8 cellular contexts compared by ENCODE assay signal in the genomic region with DNA sequence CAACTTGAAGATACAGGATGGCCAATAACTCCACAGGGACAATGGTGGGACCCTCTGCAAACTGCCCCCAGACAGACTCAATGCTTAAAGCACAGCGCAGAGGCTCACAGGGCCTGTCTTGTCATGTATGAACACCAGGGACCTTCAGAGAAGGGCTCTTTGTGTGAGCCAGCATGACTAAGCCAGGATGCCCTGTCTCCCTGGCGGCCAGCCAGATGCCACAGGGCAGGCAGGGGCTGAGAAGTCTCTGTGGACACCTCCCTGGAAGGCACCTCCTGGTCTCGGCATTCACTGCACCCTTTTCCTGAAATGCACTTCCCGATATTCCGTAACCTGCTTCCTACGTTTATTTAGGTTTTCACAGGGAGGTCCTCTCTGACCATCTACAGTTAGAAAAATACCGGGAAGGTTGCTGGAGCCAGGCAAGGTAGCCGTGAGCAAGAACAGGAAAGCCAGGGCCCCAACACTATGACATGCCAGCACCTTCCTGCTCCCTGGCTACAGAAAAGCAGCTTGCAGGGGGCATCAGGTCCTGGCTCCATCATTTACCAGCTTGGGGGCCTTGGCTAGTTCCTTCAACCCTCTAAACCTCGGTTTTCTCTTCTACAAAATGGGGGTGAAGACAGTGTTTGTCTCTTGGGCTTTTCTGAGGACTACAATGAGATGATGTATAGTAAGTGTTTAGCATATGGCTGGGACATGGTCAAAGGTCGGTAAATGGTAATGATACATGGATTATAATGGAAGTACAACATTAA.
A peak's percentile ranks its signal among the peaks of the same experiment; 100 is the strongest.
DNase-seq lines count a peak whose midpoint lies in the region; ATAC-seq and TF ChIP-seq lines count a peak whose summit lies in the region.

No MANE protein-coding gene starts in this region.

- peaks cover 40% of the 10 kb centered on the region for H3F3A ChIP-seq in PC-9 (ENCODE audit: insufficient read depth, low read depth)

- POLR2A ChIA-PET in PC-9 (lab: Charles Lee; ENCODE audit: unreplicated experiment), result no interaction called here

- TF ChIP-seq CTCF in PC-9 (conservative IDR thresholded peaks at IDR 0.05), result no peak; the same call in 1 of the 2 replicates
- TF ChIP-seq CTCF in gastroesophageal sphincter (IDR thresholded peaks at IDR 0.05), result peak in 2 of 4 experiments; percentile 14 to 19
- TF ChIP-seq CTCF in upper lobe of left lung (IDR thresholded peaks at IDR 0.05), result peak in 2 of 6 experiments; percentile 19 to 39

- intact Hi-C loops in activated naive CD4-positive, alpha-beta T cell treated with anti-CD3 and anti-CD28 coated beads for 36 hours (cut with micrococcal nuclease), result no loop called here
- intact Hi-C loops in PC-9 (cut with micrococcal nuclease; ENCODE audit: unreplicated experiment), result loop anchor here (5.0 kb wide), 1 partner anchor 44 kb away; no protein-coding TSS in a partner anchor

- no peaks in the 10 kb centered on the region for H3K36me3 Mint-ChIP-seq in activated naive CD4-positive, alpha-beta T cell treated with anti-CD3 and anti-CD28 coated beads for 36 hours (ENCODE audit: low read depth)

- H3K4me3 Mint-ChIP-seq in activated naive CD4-positive, alpha-beta T cell treated with anti-CD3 and anti-CD28 coated beads for 36 hours, result no peak overlapping the region

- peak; percentile 38 for DNase-seq in activated naive CD4-positive, alpha-beta T cell treated with anti-CD3 and anti-CD28 coated beads for 36 hours
- no peak for DNase-seq in activated naive CD4-positive, alpha-beta T cell treated with anti-CD3 and anti-CD28 coated beads, Interleukin-2, amount 50 U/mL, for 16 hours
- DNase-seq in PC-9, result peak; percentile 81 to 89
- DNase-seq in upper lobe of left lung, result peak in 1 of 2 donors; percentile 75
- no peak for DNase-seq in activated effector memory CD4-positive, alpha-beta T cell treated with Interleukin-2 at 50 U/mL for 16 hours

- CTCF ChIA-PET in activated naive CD4-positive, alpha-beta T cell treated with anti-CD3 and anti-CD28 coated beads for 36 hours (lab: Charles Lee), result no interaction called here
- CTCF ChIA-PET in PC-9 (lab: Charles Lee), result no interaction called here

- TF ChIP-seq POLR2A in gastroesophageal sphincter (IDR thresholded peaks at IDR 0.05) (no peak), upper lobe of left lung (IDR thresholded peaks at IDR 0.05) (no peak)

- H3K9me2 ChIP-seq in PC-9 (ENCODE audit: insufficient read depth), result no peaks in the 10 kb centered on the region

- peak overlapping the region; percentile 55 for H3K4me2 ChIP-seq in PC-9

- no peak overlapping the region for H3K4me3 ChIP-seq in PC-9
- no peak overlapping the region for H3K4me3 ChIP-seq in gastroesophageal sphincter
- H3K4me3 ChIP-seq in upper lobe of left lung, result no peak overlapping the region

- WGBS in gastroesophageal sphincter (ENCODE audit: low coverage in 1 of 2), 2 donors, result 51 to 63% methylated on average over 1 to 5 of the region's 10 CpGs
- WGBS in upper lobe of left lung, 2 donors, result 49 to 61% methylated on average over 10 of the region's 10 CpGs

- no peak overlapping the region for H3K27ac Mint-ChIP-seq in activated naive CD4-positive, alpha-beta T cell treated with anti-CD3 and anti-CD28 coated beads for 36 hours

- no peaks in the 10 kb centered on the region for H3K9me3 ChIP-seq in PC-9 (ENCODE audit: insufficient read depth, low read depth)
- no peaks in the 10 kb centered on the region for H3K9me3 ChIP-seq in gastroesophageal sphincter
- no peaks in the 10 kb centered on the region for H3K9me3 ChIP-seq in upper lobe of left lung

- H3K4me1 ChIP-seq in PC-9 (replicated peaks; ENCODE audit: insufficient read depth), result peaks cover 69% of the 10 kb centered on the region
- H3K4me1 ChIP-seq in gastroesophageal sphincter, result peaks cover 0 to 81% (median 17%) of the 10 kb centered on the region in 3 donors
- H3K4me1 ChIP-seq in upper lobe of left lung, result peaks cover 15 to 39% (median 25%) of the 10 kb centered on the region in 4 donors

- H3K27me3 Mint-ChIP-seq in activated naive CD4-positive, alpha-beta T cell treated with anti-CD3 and anti-CD28 coated beads for 36 hours (ENCODE audit: low read depth), result no peaks in the 10 kb centered on the region

- ATAC-seq in gastroesophageal sphincter (peak; percentile 70), upper lobe of left lung (ENCODE audit: low FRiP score in 2 of 2) (peak in 1 of 2 donors; percentile 14), GM19397 (IDR thresholded peaks at IDR 0.05; ENCODE audit: unreplicated experiment) (no peak), GM19463 (IDR thresholded peaks at IDR 0.05; ENCODE audit: unreplicated experiment) (no peak)

- H3K27ac ChIP-seq in PC-9 (peak overlapping the region; percentile 38), gastroesophageal sphincter (peak overlapping the region in 1 of 4 donors; percentile 45), upper lobe of left lung (peak overlapping the region in 3 of 4 donors; percentile 51 to 65 (median 61))

- no TSS peak for BruUV-seq in PC-9 (replicated peaks; lab: Mats Ljungman, UMichigan)

- no peak for TF ChIP-seq EP300 in gastroesophageal sphincter (IDR thresholded peaks at IDR 0.05)
- peak in 2 of 4 donors; percentile 36 to 56 for TF ChIP-seq EP300 in upper lobe of left lung (IDR thresholded peaks at IDR 0.05)

- no peak overlapping the region for H2AFZ ChIP-seq in PC-9

- H3K27me3 ChIP-seq in PC-9 (ENCODE audit: insufficient read depth, low read depth) (no peaks in the 10 kb centered on the region), gastroesophageal sphincter (no peaks in the 10 kb centered on the region), upper lobe of left lung (no peaks in the 10 kb centered on the region)

- H3K4me1 Mint-ChIP-seq in activated naive CD4-positive, alpha-beta T cell treated with anti-CD3 and anti-CD28 coated beads for 36 hours (ENCODE audit: low read depth), result peaks cover 14% of the 10 kb centered on the region

- no peaks in the 10 kb centered on the region for H3K9me3 Mint-ChIP-seq in activated naive CD4-positive, alpha-beta T cell treated with anti-CD3 and anti-CD28 coated beads for 36 hours

- H3K79me2 ChIP-seq in PC-9 (ENCODE audit: low read depth), result peaks cover 46% of the 10 kb centered on the region

- H4K20me1 ChIP-seq in PC-9 (ENCODE audit: insufficient read depth), result no peaks in the 10 kb centered on the region

- H3K36me3 ChIP-seq in PC-9 (ENCODE audit: low read depth) (no peaks in the 10 kb centered on the region), gastroesophageal sphincter (no peaks in the 10 kb centered on the region), upper lobe of left lung (no peaks in the 10 kb centered on the region)

Comparison
In these comparisons a context has a peak if more than half of its experiments do, and no peak if none do; other contexts are left out.
1. DNase-seq: peak in activated naive CD4-positive, alpha-beta T cell treated with anti-CD3 and anti-CD28 coated beads for 36 hours (single experiment) and PC-9 (2 of 2); none in activated naive CD4-positive, alpha-beta T cell treated with anti-CD3 and anti-CD28 coated beads, Interleukin-2, amount 50 U/mL, for 16 hours (single experiment) and activated effector memory CD4-positive, alpha-beta T cell treated with Interleukin-2 at 50 U/mL for 16 hours (single experiment).